Comparison of ENCODE assay signal across 1 cellular context in genomic region chr11:76839326-76839725, GRCh38.
TF ChIP-seq lines count a peak whose summit lies in the region.

No MANE protein-coding gene starts in this region.

TF ChIP-seq in HepG2, 621 proteins besides CTCF, POLR2A, EP300 and RAD21:
- TF ChIP-seq ZSCAN25 (CRISPR knock-in tag; IDR thresholded peaks at IDR 0.05): no peak
- TF ChIP-seq FOXM1 (CRISPR knock-in tag; IDR thresholded peaks at IDR 0.05): no peak
- no peak for TF ChIP-seq TSC22D2 (CRISPR knock-in tag; IDR thresholded peaks at IDR 0.05; ENCODE audit: borderline replicate concordance)
- TF ChIP-seq, protein P1, sequence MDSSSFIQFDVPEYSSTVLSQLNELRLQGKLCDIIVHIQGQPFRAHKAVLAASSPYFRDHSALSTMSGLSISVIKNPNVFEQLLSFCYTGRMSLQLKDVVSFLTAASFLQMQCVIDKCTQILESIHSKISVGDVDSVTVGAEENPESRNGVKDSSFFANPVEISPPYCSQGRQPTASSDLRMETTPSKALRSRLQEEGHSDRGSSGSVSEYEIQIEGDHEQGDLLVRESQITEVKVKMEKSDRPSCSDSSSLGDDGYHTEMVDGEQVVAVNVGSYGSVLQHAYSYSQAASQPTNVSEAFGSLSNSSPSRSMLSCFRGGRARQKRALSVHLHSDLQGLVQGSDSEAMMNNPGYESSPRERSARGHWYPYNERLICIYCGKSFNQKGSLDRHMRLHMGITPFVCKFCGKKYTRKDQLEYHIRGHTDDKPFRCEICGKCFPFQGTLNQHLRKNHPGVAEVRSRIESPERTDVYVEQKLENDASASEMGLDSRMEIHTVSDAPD (CRISPR knock-in tag; IDR thresholded peaks at IDR 0.05): no peak
- no peak for TF ChIP-seq MTF2 (CRISPR knock-in tag; IDR thresholded peaks at IDR 0.05; ENCODE audit: borderline replicate concordance)
